ENCODE assay signal across 20 cellular contexts in genomic region chr10:1206101-1206500, GRCh38.
A peak's percentile ranks its signal among the peaks of the same experiment; 100 is the strongest.
DNase-seq lines count a peak whose midpoint lies in the region; ATAC-seq and TF ChIP-seq lines count a peak whose summit lies in the region.
"Had no signal": no experiment of that assay in that cellular context is flagged by ENCODE, and none has a peak within 500 bp of the region (broad histone marks: within the 10 kb centered on the region; RNA-seq: fewer than 3 reads in every experiment).

No MANE protein-coding gene starts in this region.

- no peak overlapping the region for H3K27ac ChIP-seq in neuronal stem cell (replicated peaks; ENCODE audit: low read length)
- H3K27ac ChIP-seq in esophagus squamous epithelium: no peak overlapping the region
- H3K27ac ChIP-seq: 22Rv1, BLaER1, C4-2B, GM23248 had no signal

- H4K91ac ChIP-seq in neuronal stem cell (ENCODE audit: low read depth, low read length, poor library complexity): no peak overlapping the region

- H3K9ac ChIP-seq in neuronal stem cell (ENCODE audit: low read depth, low read length, poor library complexity): no peak overlapping the region
- H3K9ac ChIP-seq: BLaER1, GM23248 had no signal

- H3K4me3 Mint-ChIP-seq in Caco-2 (ENCODE audit: unreplicated experiment) (no peak overlapping the region), glutamatergic neuron (ENCODE audit: unreplicated experiment) (no peak overlapping the region)
- H3K4me3 Mint-ChIP-seq: B cell; CD4-positive, CD25-positive, alpha-beta regulatory T cell; CD8-positive, alpha-beta T cell had no signal

- no peak overlapping the region for H3K14ac ChIP-seq in neuronal stem cell (ENCODE audit: low read length)

- H3K79me1 ChIP-seq in neuronal stem cell (ENCODE audit: low read depth, low read length): peaks cover 2% of the 10 kb centered on the region

- CTCF ChIA-PET in Caco-2 (lab: Charles Lee): no interaction called here

- H3K4me1 ChIP-seq in Caco-2: peaks cover 25% of the 10 kb centered on the region
- H3K4me1 ChIP-seq in neuronal stem cell (ENCODE audit: control insufficient read depth in 2 of 2, insufficient read depth in 1 of 2, low read depth in 1 of 2, low read length in 2 of 2): no peaks in the 10 kb centered on the region
- no peaks in the 10 kb centered on the region for H3K4me1 ChIP-seq in esophagus squamous epithelium
- H3K4me1 ChIP-seq: BLaER1 had no signal

- H4K8ac ChIP-seq in neuronal stem cell (ENCODE audit: low read depth, low read length): no peak overlapping the region

- intact Hi-C loops in Caco-2 (cut with micrococcal nuclease; ENCODE audit: unreplicated experiment): no loop called here
- intact Hi-C loops in sciatic nerve (cut with DNase I): no loop called here
- intact Hi-C loops in esophagus squamous epithelium (cut with DNase I): no loop called here

- ATAC-seq in sciatic nerve (no peak), GM21528 (IDR thresholded peaks at IDR 0.05; ENCODE audit: low FRiP score, unreplicated experiment) (no peak), HG03135 (IDR thresholded peaks at IDR 0.05; ENCODE audit: unreplicated experiment) (no peak)
- ATAC-seq: CD8-positive, alpha-beta T cell; HCT116 had no signal

- H3K9me3 Mint-ChIP-seq in Caco-2 (ENCODE audit: unreplicated experiment) (peaks cover 10% of the 10 kb centered on the region), glutamatergic neuron (ENCODE audit: unreplicated experiment) (peaks cover 11% of the 10 kb centered on the region)
- H3K9me3 Mint-ChIP-seq: CD4-positive, CD25-positive, alpha-beta regulatory T cell; CD8-positive, alpha-beta T cell had no signal

- no peak overlapping the region for H2BK5ac ChIP-seq in neuronal stem cell (ENCODE audit: low read length)

- no peak overlapping the region for H2BK120ac ChIP-seq in neuronal stem cell (ENCODE audit: low read depth, low read length)

- H3K27me3 ChIP-seq in Caco-2 (replicated peaks; ENCODE audit: control insufficient read depth, insufficient read depth, low read length): no peaks in the 10 kb centered on the region
- peaks cover 0 to 3% (median 0%) of the 10 kb centered on the region in 3 experiments for H3K27me3 ChIP-seq in neuronal stem cell (ENCODE audit: control insufficient read depth in 3 of 3, insufficient read depth in 3 of 3, low read depth in 1 of 3, low read length in 3 of 3)
- H3K27me3 ChIP-seq in esophagus squamous epithelium: no peaks in the 10 kb centered on the region
- H3K27me3 ChIP-seq: BLaER1 had no signal

- H3K27ac Mint-ChIP-seq in Caco-2 (ENCODE audit: unreplicated experiment) (peak overlapping the region; percentile 11), glutamatergic neuron (ENCODE audit: unreplicated experiment) (peak overlapping the region; percentile 4)
- H3K27ac Mint-ChIP-seq: B cell; CD4-positive, CD25-positive, alpha-beta regulatory T cell; CD8-positive, alpha-beta T cell had no signal

- H2AFZ ChIP-seq in neuronal stem cell (ENCODE audit: low read length): no peak overlapping the region
- H2AFZ ChIP-seq: GM23248 had no signal

- no peak overlapping the region for H3K4ac ChIP-seq in neuronal stem cell (ENCODE audit: low read length)

- no CpG with 5 or more reads among the region's 23 CpGs for WGBS in neuronal stem cell (ENCODE audit: extremely low coverage in 2 of 2, insufficient read length in 2 of 2, insufficient replicate concordance in 1 of 2), 2 donors
- 86 to 90% methylated on average over 13 to 23 of the region's 23 CpGs for WGBS in esophagus squamous epithelium, 2 donors

- no peak overlapping the region for H2BK15ac ChIP-seq in neuronal stem cell (ENCODE audit: low read length)

- no peak for TF ChIP-seq POLR2A in esophagus squamous epithelium (IDR thresholded peaks at IDR 0.05)

- no peak overlapping the region for H3K23ac ChIP-seq in neuronal stem cell (ENCODE audit: low read depth, low read length, poor library complexity)

- H3K4me1 Mint-ChIP-seq in Caco-2 (ENCODE audit: low read depth, unreplicated experiment): peaks cover 12% of the 10 kb centered on the region
- peaks cover 3% of the 10 kb centered on the region for H3K4me1 Mint-ChIP-seq in glutamatergic neuron (ENCODE audit: low read depth, unreplicated experiment)
- H3K4me1 Mint-ChIP-seq: B cell; CD4-positive, CD25-positive, alpha-beta regulatory T cell had no signal

- H3K36me3 ChIP-seq in Caco-2 (ENCODE audit: control insufficient read depth, insufficient read depth, low read length): no peaks in the 10 kb centered on the region
- H3K36me3 ChIP-seq in neuronal stem cell (replicated peaks in 1 of 2; ENCODE audit: control insufficient read depth in 2 of 2, insufficient read depth in 2 of 2, low read length in 2 of 2): no peaks in the 10 kb centered on the region
- H3K36me3 ChIP-seq in esophagus squamous epithelium: no peaks in the 10 kb centered on the region
- H3K36me3 ChIP-seq: BLaER1 had no signal

- H3K9me3 ChIP-seq in Caco-2 (no peaks in the 10 kb centered on the region), neuronal stem cell (replicated peaks in 1 of 2; ENCODE audit: control insufficient read depth in 2 of 2, insufficient read depth in 1 of 2, low read depth in 1 of 2, low read length in 2 of 2) (no peaks in the 10 kb centered on the region), esophagus squamous epithelium (no peaks in the 10 kb centered on the region)
- H3K9me3 ChIP-seq: BLaER1 had no signal

- no peaks in the 10 kb centered on the region for H3K36me3 Mint-ChIP-seq in Caco-2 (ENCODE audit: insufficient read depth, unreplicated experiment)
- H3K36me3 Mint-ChIP-seq in glutamatergic neuron (ENCODE audit: unreplicated experiment): peaks cover 8% of the 10 kb centered on the region
- H3K36me3 Mint-ChIP-seq: CD4-positive, CD25-positive, alpha-beta regulatory T cell; CD8-positive, alpha-beta T cell had no signal

- POLR2A ChIA-PET in Caco-2 (lab: Charles Lee): no interaction called here

- H3K18ac ChIP-seq in neuronal stem cell (ENCODE audit: low read length): no peak overlapping the region

- no peak for TF ChIP-seq CTCF in Caco-2 (IDR thresholded peaks at IDR 0.05; ENCODE audit: insufficient read depth in 1 of 2, low read depth in 1 of 2, low read length in 1 of 2, severe bottlenecking in 1 of 2, unreplicated experiment in 1 of 2)
- TF ChIP-seq CTCF in glutamatergic neuron (IDR thresholded peaks at IDR 0.05; ENCODE audit: partially characterized antibody, unreplicated experiment): no peak
- no peak for TF ChIP-seq CTCF in esophagus squamous epithelium (IDR thresholded peaks at IDR 0.05)

- no peak overlapping the region for H2AK5ac ChIP-seq in neuronal stem cell (ENCODE audit: low read depth, low read length)

- H2BK12ac ChIP-seq in neuronal stem cell (ENCODE audit: low read length): peak overlapping the region; percentile 84

- no TSS peak for BruUV-seq in Caco-2 (replicated peaks; lab: Mats Ljungman, UMichigan)

- DNase-seq in Caco-2 (no peak), glutamatergic neuron (no peak), neuronal stem cell (ENCODE audit: low spot score) (no peak), sciatic nerve (ENCODE audit: low spot score) (peak; percentile 35), NCI-H187 treated with DMSO at 0.1 percent for 48 hours (lab: John Stamatoyannopoulos, UW) (no peak), esophagus squamous epithelium (lab: John Stamatoyannopoulos, UW) (no peak)
- DNase-seq: CD4-positive, CD25-positive, alpha-beta regulatory T cell; DMS53; DMS79 treated with DMSO at 0.1 percent for 48 hours; GF-D8; GM23248; H7 had no signal

- H3K4me3 ChIP-seq in Caco-2 (ENCODE audit: low read depth, low read length) (no peak overlapping the region), neuronal stem cell (ENCODE audit: low read length in 2 of 2) (no peak overlapping the region), esophagus squamous epithelium (no peak overlapping the region)
- H3K4me3 ChIP-seq: BLaER1, GM23248 had no signal

- H3K27me3 Mint-ChIP-seq in Caco-2 (ENCODE audit: insufficient read depth, unreplicated experiment) (peaks cover 2% of the 10 kb centered on the region), glutamatergic neuron (ENCODE audit: unreplicated experiment) (peaks cover 2% of the 10 kb centered on the region)
- H3K27me3 Mint-ChIP-seq: CD4-positive, CD25-positive, alpha-beta regulatory T cell had no signal

- no peak overlapping the region for H3K4me2 ChIP-seq in neuronal stem cell (ENCODE audit: insufficient read depth, low read length, poor library complexity, severe bottlenecking)
- H3K4me2 ChIP-seq: BLaER1 had no signal
